In genomic region chr20:24773751-24774201, GRCh38 we compare ENCODE assay signal across 8 cellular contexts.
DNase-seq lines count a peak whose midpoint lies in the region; ATAC-seq and TF ChIP-seq lines count a peak whose summit lies in the region.

No MANE protein-coding gene starts in this region.

- intact Hi-C loops in CD4-positive, alpha-beta memory T cell (cut with micrococcal nuclease) = no loop called here

- ATAC-seq in HG03159 (IDR thresholded peaks at IDR 0.05; ENCODE audit: unreplicated experiment) = peak; percentile 73

- no peak for TF ChIP-seq CTCF in astrocyte of the spinal cord (IDR thresholded peaks at IDR 0.05; ENCODE audit: low read depth, low read length)
- no peak for TF ChIP-seq CTCF in GM10248 (IDR thresholded peaks at IDR 0.05; ENCODE audit: control extremely low read depth, extremely low read depth, low read depth, missing control alignments)

- no peaks in the 10 kb centered on the region for H3K4me1 Mint-ChIP-seq in CD4-positive, alpha-beta memory T cell

- no peaks in the 10 kb centered on the region for H3K9me3 ChIP-seq in CD4-positive, alpha-beta memory T cell (ENCODE audit: control insufficient read depth in 1 of 2, low read length in 2 of 2)

- H3K36me3 ChIP-seq in CD4-positive, alpha-beta memory T cell (ENCODE audit: insufficient read depth, low read length) = no peaks in the 10 kb centered on the region

- peak; percentile 53 for DNase-seq in activated effector memory CD4-positive, alpha-beta T cell treated with anti-CD3 and anti-CD28 coated beads, Interleukin-2, amount 50 U/mL, for 16 hours
- DNase-seq in activated effector memory CD4-positive, alpha-beta T cell treated with Interleukin-2 at 50 U/mL for 16 hours = no peak
- peak; percentile 96 for DNase-seq in astrocyte of the spinal cord (ENCODE audit: low read depth, low spot score)
- DNase-seq in superior temporal gyrus (ENCODE audit: extremely low spot score) = peak; percentile 42
- no peak for DNase-seq in NCI-H2196 treated with DMSO at 0.1 percent for 48 hours (lab: John Stamatoyannopoulos, UW; ENCODE audit: unreplicated experiment)
- no peak for DNase-seq in GM10248 (ENCODE audit: extremely low spot score)
- DNase-seq in CD4-positive, alpha-beta memory T cell = no peak

- peaks cover 4 to 15% (median 13%) of the 10 kb centered on the region in 8 donors for H3K9me3 Mint-ChIP-seq in CD4-positive, alpha-beta memory T cell

- no peak overlapping the region for H3K27ac ChIP-seq in CD4-positive, alpha-beta memory T cell (ENCODE audit: low read depth, low read length)

- no peak overlapping the region for H3K4me3 Mint-ChIP-seq in CD4-positive, alpha-beta memory T cell

- CTCF ChIA-PET in GM10248 (lab: Yijun Ruan, JAX) = interaction anchor here (1.4 kb wide), 1 partner anchor 11 kb away, joined by 3 read pairs; no protein-coding TSS in a partner anchor
- CTCF ChIA-PET in CD4-positive, alpha-beta memory T cell (lab: Charles Lee; ENCODE audit: partially characterized antibody) = no interaction called here

- no peaks in the 10 kb centered on the region for H3K27me3 ChIP-seq in CD4-positive, alpha-beta memory T cell (ENCODE audit: insufficient read depth, low read length)

- H3K36me3 Mint-ChIP-seq in CD4-positive, alpha-beta memory T cell = no peaks in the 10 kb centered on the region

- in situ Hi-C loops in astrocyte of the spinal cord (cut with HindIII; ENCODE audit: low sequenced_read_pairs) = no loop called here

- H3K27ac Mint-ChIP-seq in CD4-positive, alpha-beta memory T cell = no peak overlapping the region

- no peaks in the 10 kb centered on the region for H3K4me1 ChIP-seq in CD4-positive, alpha-beta memory T cell (ENCODE audit: insufficient read depth, low read length)

- no peak overlapping the region for H3K4me3 ChIP-seq in astrocyte of the spinal cord (ENCODE audit: low read depth, low read length)
- H3K4me3 ChIP-seq in CD4-positive, alpha-beta memory T cell (ENCODE audit: low read length in 2 of 2) = no peak overlapping the region

- H3K27me3 Mint-ChIP-seq in CD4-positive, alpha-beta memory T cell = peaks cover 9 to 29% of the 10 kb centered on the region in 2 donors

- POLR2A ChIA-PET in GM10248 (lab: Yijun Ruan, JAX) = no interaction called here
- POLR2A ChIA-PET in CD4-positive, alpha-beta memory T cell (lab: Charles Lee; ENCODE audit: partially characterized antibody) = no interaction called here

Comparison
In these comparisons a context has a peak if more than half of its experiments do, and no peak if none do; other contexts are left out.
1. DNase-seq: peak in activated effector memory CD4-positive, alpha-beta T cell treated with anti-CD3 and anti-CD28 coated beads, Interleukin-2, amount 50 U/mL, for 16 hours (single experiment), astrocyte of the spinal cord (single experiment) and superior temporal gyrus (single experiment); none in activated effector memory CD4-positive, alpha-beta T cell treated with Interleukin-2 at 50 U/mL for 16 hours (single experiment), NCI-H2196 treated with DMSO at 0.1 percent for 48 hours (single experiment), GM10248 (single experiment) and CD4-positive, alpha-beta memory T cell (0 of 5).